In the genomic region with DNA sequence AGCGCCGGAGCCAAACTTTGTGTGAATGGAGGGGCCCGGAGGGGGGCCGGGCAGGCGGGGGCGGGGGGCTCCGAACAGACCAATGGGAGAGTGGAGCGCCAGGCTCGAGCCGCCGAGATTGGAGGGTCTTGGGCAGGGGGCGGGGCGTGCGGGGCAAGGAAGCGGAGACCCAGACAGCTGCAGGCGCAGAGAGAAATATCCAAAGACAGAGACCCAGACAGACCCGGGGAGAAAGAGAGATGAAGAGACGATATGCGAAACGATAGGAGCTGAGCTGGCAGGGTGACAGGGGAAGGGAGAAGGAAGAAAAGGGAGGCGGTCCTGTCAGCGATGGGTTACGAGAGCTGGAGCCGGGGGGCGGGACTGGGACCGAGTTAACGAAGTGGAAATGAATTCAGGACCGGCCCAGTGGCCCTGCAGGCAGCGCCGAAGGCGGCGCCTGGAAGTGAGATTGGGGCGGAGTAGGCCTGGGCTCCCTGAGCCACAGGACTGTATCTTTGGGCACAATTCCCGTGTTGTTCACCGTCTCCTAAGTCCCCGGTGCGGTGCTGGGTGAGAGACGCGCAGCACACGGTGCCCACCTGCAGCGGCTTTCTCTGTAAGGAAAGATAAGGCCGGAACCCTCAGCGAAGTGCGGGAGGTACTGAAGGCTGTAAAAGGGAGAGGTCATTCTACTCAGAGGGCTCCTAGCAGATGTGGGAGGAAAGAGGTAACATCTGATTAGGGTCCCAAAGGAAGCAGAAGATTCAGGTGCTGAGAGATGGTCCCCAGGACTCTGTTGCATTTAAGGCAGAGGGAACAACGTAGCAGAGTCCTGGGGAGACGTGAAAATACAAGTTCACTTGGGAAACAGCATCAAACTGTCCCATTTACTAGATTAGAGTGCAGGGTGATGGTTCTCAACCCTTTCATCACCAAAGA, we compare ENCODE assay signal across 8 cellular contexts. TPM values are rescaled to one million over a fixed set of nuclear protein-coding genes. Genes with fewer than 3 reads are reported as not detected.
DNase-seq lines count a peak whose midpoint lies in the region; ATAC-seq, FAIRE-seq and TF ChIP-seq lines count a peak whose summit lies in the region.

No MANE protein-coding gene starts in this region.

- TF ChIP-seq CTCF in lower lobe of right lung (IDR thresholded peaks at IDR 0.05): no peak

- H3K4me3 ChIP-seq in lower lobe of right lung: peak overlapping the region; percentile 63

- CTCF ChIA-PET in activated CD8-positive, alpha-beta T cell treated with anti-CD3 and anti-CD28 coated beads, Interleukin-2, amount 10 ng/mL, durations not matched to agents 7 days and 5 days (lab: Charles Lee): interaction anchor here (1.4 to 27.5 kb wide), 4 partner anchors 8 to 18 kb away, joined by 4 to 617 read pairs (median 39); partner anchors contain the start of gene KCNJ9

- peaks cover 14% of the 10 kb centered on the region for H3K4me1 Mint-ChIP-seq in activated CD8-positive, alpha-beta T cell treated with anti-CD3 and anti-CD28 coated beads, Interleukin-2, amount 10 ng/mL, durations not matched to agents 7 days and 5 days (ENCODE audit: low read depth)

- intact Hi-C loops in lower lobe of right lung (cut with DNase I): no loop called here

- no peaks in the 10 kb centered on the region for H3K9me3 ChIP-seq in lower lobe of right lung

- H3K36me3 ChIP-seq in lower lobe of right lung: no peaks in the 10 kb centered on the region

- H3K4me1 ChIP-seq in lower lobe of right lung: peaks cover 10% of the 10 kb centered on the region

- POLR2A ChIA-PET in activated CD8-positive, alpha-beta T cell treated with anti-CD3 and anti-CD28 coated beads, Interleukin-2, amount 10 ng/mL, durations not matched to agents 7 days and 5 days (lab: Charles Lee): no interaction called here

- H3K9me3 Mint-ChIP-seq in activated CD8-positive, alpha-beta T cell treated with anti-CD3 and anti-CD28 coated beads, Interleukin-2, amount 10 ng/mL, durations not matched to agents 7 days and 5 days (ENCODE audit: insufficient read depth): no peaks in the 10 kb centered on the region

- no peak overlapping the region for H3K27ac Mint-ChIP-seq in activated CD8-positive, alpha-beta T cell treated with anti-CD3 and anti-CD28 coated beads, Interleukin-2, amount 10 ng/mL, durations not matched to agents 7 days and 5 days

- DNase-seq in NCI-H524 (lab: John Stamatoyannopoulos, UW) (peak; percentile 56 to 64), NCI-H524 treated with DMSO at 0.1 percent for 48 hours (lab: John Stamatoyannopoulos, UW) (no peak), NCI-H2227 (lab: John Stamatoyannopoulos, UW; ENCODE audit: unreplicated experiment) (peak; percentile 84), lower lobe of right lung (peak; percentile 87), RCC 7860 (ENCODE audit: low spot score) (no peak)
- peak; percentile 67 for DNase-seq in activated CD8-positive, alpha-beta T cell treated with anti-CD3 and anti-CD28 coated beads, Interleukin-2, amount 10 ng/mL, durations not matched to agents 7 days and 5 days
- peak; percentile 66 for DNase-seq in effector CD4-positive, alpha-beta T cell
- DNase-seq in stimulated activated CD4-positive, alpha-beta T cell treated with anti-CD3 and anti-CD28 coated beads, Interleukin-4, amount 100 ng/mL, for 48 hours (ENCODE audit: low read depth in 2 of 2): peak; percentile 33 to 41

- peaks cover 55% of the 10 kb centered on the region for H3K27me3 Mint-ChIP-seq in activated CD8-positive, alpha-beta T cell treated with anti-CD3 and anti-CD28 coated beads, Interleukin-2, amount 10 ng/mL, durations not matched to agents 7 days and 5 days (ENCODE audit: low read depth)

- H3K4me3 Mint-ChIP-seq in activated CD8-positive, alpha-beta T cell treated with anti-CD3 and anti-CD28 coated beads, Interleukin-2, amount 10 ng/mL, durations not matched to agents 7 days and 5 days: peak overlapping the region; percentile 66

- H3K36me3 Mint-ChIP-seq in activated CD8-positive, alpha-beta T cell treated with anti-CD3 and anti-CD28 coated beads, Interleukin-2, amount 10 ng/mL, durations not matched to agents 7 days and 5 days (ENCODE audit: low read depth): no peaks in the 10 kb centered on the region

- ATAC-seq in activated CD8-positive, alpha-beta T cell treated with anti-CD3 and anti-CD28 coated beads, Interleukin-2, amount 10 ng/mL, durations not matched to agents 7 days and 5 days: peak; percentile 91
- peak; percentile 89 to 94 for ATAC-seq in lower lobe of right lung

- no peak for FAIRE-seq in RCC 7860 (lab: Jason Lieb, UNC)

- H3K27ac ChIP-seq in lower lobe of right lung: no peak overlapping the region

- H3K27me3 ChIP-seq in lower lobe of right lung (ENCODE audit: low read depth): peaks cover 5% of the 10 kb centered on the region

RNA-seq across cellular contexts. Expression of gene KCNJ10, which starts 0.5 kb away (rescaled TPM):
- total RNA-seq in activated CD8-positive, alpha-beta T cell treated with anti-CD3 and anti-CD28 coated beads, Interleukin-2, amount 10 ng/mL, durations not matched to agents 7 days and 5 days: not detected
- 0.15 TPM for total RNA-seq in lower lobe of right lung

RNA-seq across cellular contexts. Expression of gene KCNJ9, which starts 10.8 kb away (rescaled TPM):
- total RNA-seq in activated CD8-positive, alpha-beta T cell treated with anti-CD3 and anti-CD28 coated beads, Interleukin-2, amount 10 ng/mL, durations not matched to agents 7 days and 5 days: not detected
- not detected for total RNA-seq in lower lobe of right lung

RNA-seq across cellular contexts. Expression of gene IGSF8, which starts 27.9 kb away (rescaled TPM):
- total RNA-seq in activated CD8-positive, alpha-beta T cell treated with anti-CD3 and anti-CD28 coated beads, Interleukin-2, amount 10 ng/mL, durations not matched to agents 7 days and 5 days: 10 to 100 TPM; 41.7 to 44.4 TPM
- total RNA-seq in lower lobe of right lung: 35.9 TPM

RNA-seq across cellular contexts. Expression of gene PIGM, which starts 38.7 kb away (rescaled TPM):
- total RNA-seq in activated CD8-positive, alpha-beta T cell treated with anti-CD3 and anti-CD28 coated beads, Interleukin-2, amount 10 ng/mL, durations not matched to agents 7 days and 5 days: 1 to 10 TPM; 4.2 to 4.5 TPM
- total RNA-seq in lower lobe of right lung: 6.9 TPM

RNA-seq across cellular contexts. Expression of gene ATP1A2, which starts 45.1 kb away (rescaled TPM):
- not detected for total RNA-seq in activated CD8-positive, alpha-beta T cell treated with anti-CD3 and anti-CD28 coated beads, Interleukin-2, amount 10 ng/mL, durations not matched to agents 7 days and 5 days
- 4.5 TPM for total RNA-seq in lower lobe of right lung

Comparison
In these comparisons a context has a peak if more than half of its experiments do, and no peak if none do; other contexts are left out.
1. DNase-seq: peak in NCI-H524 (2 of 2), NCI-H2227 (single experiment), activated CD8-positive, alpha-beta T cell treated with anti-CD3 and anti-CD28 coated beads, Interleukin-2, amount 10 ng/mL, durations not matched to agents 7 days and 5 days (single experiment), effector CD4-positive, alpha-beta T cell (single experiment), lower lobe of right lung (single experiment) and stimulated activated CD4-positive, alpha-beta T cell treated with anti-CD3 and anti-CD28 coated beads, Interleukin-4, amount 100 ng/mL, for 48 hours (2 of 2); none in NCI-H524 treated with DMSO at 0.1 percent for 48 hours (single experiment) and RCC 7860 (single experiment).